ENCODE assay signal across 1 cellular context in genomic region chrX:135050603-135051002, GRCh38.
TF ChIP-seq lines count a peak whose summit lies in the region.

No MANE protein-coding gene starts in this region.

TF ChIP-seq in H1, 55 proteins besides CTCF, POLR2A, EP300 and RAD21:
- no peak for TF ChIP-seq HDAC2 (IDR thresholded peaks at IDR 0.05; ENCODE audit: borderline replicate concordance in 1 of 2, low read depth in 2 of 2, low read length in 2 of 2)
- no peak for TF ChIP-seq MAFK (IDR thresholded peaks at IDR 0.05; ENCODE audit: low read depth, low read length)
- no peak for TF ChIP-seq KDM1A (IDR thresholded peaks at IDR 0.05; ENCODE audit: borderline replicate concordance, low read length)
- TF ChIP-seq PHF8 (conservative IDR thresholded peaks at IDR 0.05; ENCODE audit: low read depth, low read length): no peak
- no peak for TF ChIP-seq TCF12 (IDR thresholded peaks at IDR 0.05; ENCODE audit: low read depth, low read length)
- no peak for TF ChIP-seq RNF2 (IDR thresholded peaks at IDR 0.05; ENCODE audit: borderline replicate concordance, low read depth, low read length, missing control alignments, poor library complexity, severe bottlenecking)
- TF ChIP-seq TAF1 (IDR thresholded peaks at IDR 0.05; ENCODE audit: low read depth, low read length): no peak
- no peak for TF ChIP-seq SIRT6 (IDR thresholded peaks at IDR 0.05; ENCODE audit: low read length)
- no peak for TF ChIP-seq TBP (IDR thresholded peaks at IDR 0.05; ENCODE audit: low read depth, low read length)
- TF ChIP-seq NANOG (IDR thresholded peaks at IDR 0.05; ENCODE audit: insufficient read depth, low read depth, low read length, poor library complexity, severe bottlenecking): no peak
- TF ChIP-seq RFX5 (IDR thresholded peaks at IDR 0.05; ENCODE audit: borderline replicate concordance, low read depth, low read length): no peak
- no peak for TF ChIP-seq CHD2 (IDR thresholded peaks at IDR 0.05; ENCODE audit: low read length)
- no peak for TF ChIP-seq KDM4A (IDR thresholded peaks at IDR 0.05; ENCODE audit: low read depth, low read length, severe bottlenecking)
- no peak for TF ChIP-seq ZNF274 (IDR thresholded peaks at IDR 0.05; ENCODE audit: borderline replicate concordance, extremely low read depth, low read length)
- TF ChIP-seq JUN (IDR thresholded peaks at IDR 0.05; ENCODE audit: low read depth, low read length): no peak
- TF ChIP-seq GTF2F1 (IDR thresholded peaks at IDR 0.05; ENCODE audit: borderline replicate concordance, low read depth, low read length): no peak
- TF ChIP-seq SUZ12 (IDR thresholded peaks at IDR 0.05; ENCODE audit: low read length): no peak
- TF ChIP-seq GABPA (IDR thresholded peaks at IDR 0.05; ENCODE audit: borderline replicate concordance, insufficient read depth, low read length): no peak
- no peak for TF ChIP-seq ATF2 (IDR thresholded peaks at IDR 0.05; ENCODE audit: low read length)
